20 cellular contexts compared by ENCODE assay signal in the genomic region with DNA sequence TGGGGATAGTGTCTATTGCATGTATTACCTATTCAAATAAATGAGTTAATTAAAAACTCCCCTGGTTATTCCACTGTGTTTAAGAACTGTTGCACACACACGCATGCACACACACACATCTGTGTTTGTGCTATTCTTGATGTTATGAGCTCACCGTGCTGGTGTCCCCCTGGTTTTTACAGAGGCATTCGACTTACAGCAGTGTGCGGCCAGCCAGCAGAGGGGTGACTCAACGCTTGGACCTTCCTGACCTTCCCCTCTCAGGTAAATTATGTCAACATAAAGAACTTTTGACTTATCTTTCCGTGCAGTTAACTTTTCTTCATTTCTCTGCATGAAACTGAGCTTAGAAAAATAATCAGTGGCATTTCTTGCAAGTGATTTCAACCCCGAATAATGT.
"Had no signal": no experiment of that assay in that cellular context is flagged by ENCODE, and none has a peak within 500 bp of the region (broad histone marks: within the 10 kb centered on the region; RNA-seq: fewer than 3 reads in every experiment).

No MANE protein-coding gene starts in this region.

- FAIRE-seq: endothelial cell of umbilical vein, kidney had no signal

- H3K27ac Mint-ChIP-seq: endodermal cell, natural killer cell had no signal

- H3K4me3 Mint-ChIP-seq: endodermal cell, immature natural killer cell, natural killer cell had no signal

- H2AFZ ChIP-seq: parathyroid adenoma had no signal

- DNase-seq: effector CD4-positive, alpha-beta T cell; endodermal cell; erythroblast; foreskin keratinocyte; immature natural killer cell; kidney; left colon; left ventricle myocardium superior; natural killer cell; occipital lobe; stomach; substantia nigra; transverse colon had no signal

- H3K9me3 ChIP-seq: prostate gland, thoracic aorta, transverse colon had no signal

- H3K4me3 ChIP-seq: coronary artery, lung, prostate gland, skin epidermis, stomach, thoracic aorta, transverse colon had no signal

- H3K9ac ChIP-seq: parathyroid adenoma had no signal

- H3K79me2 ChIP-seq: parathyroid adenoma had no signal

- H3K27me3 ChIP-seq: foreskin keratinocyte, stomach, transverse colon had no signal

- H3K36me3 ChIP-seq: prostate gland had no signal

- H3K4me1 Mint-ChIP-seq: endodermal cell had no signal

- H3K9me3 Mint-ChIP-seq: immature natural killer cell had no signal

- H3K27ac ChIP-seq: coronary artery, foreskin keratinocyte, parathyroid adenoma, prostate gland, skin epidermis, stomach, thoracic aorta, transverse colon had no signal

- H3K4me1 ChIP-seq: foreskin keratinocyte, parathyroid adenoma, prostate gland, stomach, transverse colon had no signal
